Comparison of ENCODE assay signal across 1 cellular context in the genomic region with DNA sequence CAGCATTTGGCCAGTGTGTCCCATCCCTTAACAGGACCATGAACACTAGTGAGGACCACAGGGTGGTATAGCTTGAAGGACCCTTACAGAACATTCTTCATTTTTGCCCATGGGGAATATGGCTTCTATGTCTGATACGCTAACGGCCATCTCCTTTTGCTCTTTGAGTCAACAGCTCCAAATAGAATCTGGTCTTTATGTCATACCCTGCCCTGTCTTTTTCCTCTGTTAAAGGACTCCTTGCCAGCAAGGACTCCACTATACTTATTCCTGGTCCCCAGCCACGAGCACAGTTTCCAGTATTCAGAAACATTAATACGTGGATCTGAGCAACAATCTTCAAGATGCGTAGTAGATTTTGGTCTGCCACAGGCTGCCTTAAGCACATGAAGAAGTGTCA.
TF ChIP-seq lines count a peak whose summit lies in the region.

No MANE protein-coding gene starts in this region.

TF ChIP-seq in HepG2, 621 proteins besides CTCF, POLR2A, EP300 and RAD21:
- TF ChIP-seq TBX3 (IDR thresholded peaks at IDR 0.05; ENCODE audit: borderline replicate concordance): no peak
- TF ChIP-seq ZNF883 (CRISPR knock-in tag; IDR thresholded peaks at IDR 0.05; ENCODE audit: not compliant biosample characterization): no peak
- no peak for TF ChIP-seq ZNF282 (IDR thresholded peaks at IDR 0.05; ENCODE audit: partially characterized antibody)
- TF ChIP-seq, protein P1, sequence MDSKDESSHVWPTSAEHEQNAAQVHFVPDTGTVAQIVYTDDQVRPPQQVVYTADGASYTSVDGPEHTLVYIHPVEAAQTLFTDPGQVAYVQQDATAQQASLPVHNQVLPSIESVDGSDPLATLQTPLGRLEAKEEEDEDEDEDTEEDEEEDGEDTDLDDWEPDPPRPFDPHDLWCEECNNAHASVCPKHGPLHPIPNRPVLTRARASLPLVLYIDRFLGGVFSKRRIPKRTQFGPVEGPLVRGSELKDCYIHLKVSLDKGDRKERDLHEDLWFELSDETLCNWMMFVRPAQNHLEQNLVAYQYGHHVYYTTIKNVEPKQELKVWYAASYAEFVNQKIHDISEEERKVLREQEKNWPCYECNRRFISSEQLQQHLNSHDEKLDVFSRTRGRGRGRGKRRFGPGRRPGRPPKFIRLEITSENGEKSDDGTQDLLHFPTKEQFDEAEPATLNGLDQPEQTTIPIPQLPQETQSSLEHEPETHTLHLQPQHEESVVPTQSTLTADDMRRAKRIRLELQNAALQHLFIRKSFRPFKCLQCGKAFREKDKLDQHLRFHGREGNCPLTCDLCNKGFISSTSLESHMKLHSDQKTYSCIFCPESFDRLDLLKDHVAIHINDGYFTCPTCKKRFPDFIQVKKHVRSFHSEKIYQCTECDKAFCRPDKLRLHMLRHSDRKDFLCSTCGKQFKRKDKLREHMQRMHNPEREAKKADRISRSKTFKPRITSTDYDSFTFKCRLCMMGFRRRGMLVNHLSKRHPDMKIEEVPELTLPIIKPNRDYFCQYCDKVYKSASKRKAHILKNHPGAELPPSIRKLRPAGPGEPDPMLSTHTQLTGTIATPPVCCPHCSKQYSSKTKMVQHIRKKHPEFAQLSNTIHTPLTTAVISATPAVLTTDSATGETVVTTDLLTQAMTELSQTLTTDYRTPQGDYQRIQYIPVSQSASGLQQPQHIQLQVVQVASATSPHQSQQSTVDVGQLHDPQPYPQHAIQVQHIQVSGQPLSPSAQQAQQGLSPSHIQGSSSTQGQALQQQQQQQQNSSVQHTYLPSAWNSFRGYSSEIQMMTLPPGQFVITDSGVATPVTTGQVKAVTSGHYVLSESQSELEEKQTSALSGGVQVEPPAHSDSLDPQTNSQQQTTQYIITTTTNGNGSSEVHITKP (CRISPR knock-in tag; IDR thresholded peaks at IDR 0.05; ENCODE audit: low read depth): no peak
